ENCODE assay signal across 17 cellular contexts in the genomic region with DNA sequence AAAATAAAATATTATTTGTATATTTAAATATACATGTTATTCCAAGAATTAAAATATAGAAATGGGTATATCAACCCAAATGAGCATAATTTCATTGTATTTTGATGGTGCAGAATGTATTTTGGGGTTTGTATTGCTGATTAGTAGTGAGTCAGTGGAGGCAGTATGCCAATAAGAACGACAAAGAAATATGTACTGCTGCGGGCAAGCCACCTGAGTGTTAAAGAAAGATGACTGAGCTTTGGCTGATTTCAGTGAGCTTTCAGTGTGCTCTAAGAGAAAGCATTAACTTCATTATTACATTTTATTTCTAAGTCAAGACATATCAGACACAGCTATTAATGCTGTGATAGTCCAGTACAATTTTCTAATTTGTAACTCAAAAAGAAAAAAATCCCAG.
DNase-seq lines count a peak whose midpoint lies in the region; ATAC-seq, FAIRE-seq and TF ChIP-seq lines count a peak whose summit lies in the region.
"Had no signal": no experiment of that assay in that cellular context is flagged by ENCODE, and none has a peak within 500 bp of the region (broad histone marks: within the 10 kb centered on the region; RNA-seq: fewer than 3 reads in every experiment).

No MANE protein-coding gene starts in this region.

- no peaks in the 10 kb centered on the region for H3K9me3 ChIP-seq in PC-3 (ENCODE audit: low read length)
- H3K9me3 ChIP-seq: Caco-2, HAP-1 had no signal

- H3K27ac Mint-ChIP-seq in activated CD8-positive, alpha-beta T cell treated with anti-CD3 and anti-CD28 coated beads, Interleukin-2, amount 10 ng/mL, durations not matched to agents 7 days and 5 days: no peak overlapping the region
- H3K27ac Mint-ChIP-seq: CD4-positive, alpha-beta memory T cell; HFFc6 had no signal

- CTCF ChIA-PET in PC-3 (lab: Charles Lee): no interaction called here
- CTCF ChIA-PET in activated CD8-positive, alpha-beta T cell treated with anti-CD3 and anti-CD28 coated beads, Interleukin-2, amount 10 ng/mL, durations not matched to agents 7 days and 5 days (lab: Charles Lee): no interaction called here

- DNase-seq in PC-3: peak; percentile 55
- DNase-seq in astrocyte of the hippocampus (ENCODE audit: low read depth, low spot score): peak; percentile 19
- DNase-seq in bronchial epithelial cell (ENCODE audit: low read depth): peak; percentile 38
- DNase-seq in activated CD8-positive, alpha-beta T cell treated with anti-CD3 and anti-CD28 coated beads, Interleukin-2, amount 10 ng/mL, durations not matched to agents 7 days and 5 days: no peak
- DNase-seq in COLO829 (ENCODE audit: low spot score): no peak
- no peak for DNase-seq in head of caudate nucleus
- DNase-seq: C1 segment of cervical spinal cord; Caco-2; CD4-positive, alpha-beta memory T cell; DMS153; DND-41; GDM1; GOT3; HFFc6 had no signal

- TF ChIP-seq CTCF in PC-3 (conservative IDR thresholded peaks at IDR 0.05; ENCODE audit: low read depth, low read length) (no peak), bronchial epithelial cell (IDR thresholded peaks at IDR 0.05; ENCODE audit: insufficient read depth, low read length, severe bottlenecking) (no peak)

- POLR2A ChIA-PET in PC-3 (lab: Charles Lee; ENCODE audit: unreplicated experiment): interaction anchor here (0.7 kb wide), 1 partner anchor 97 kb away, joined by 9 read pairs; no protein-coding TSS in a partner anchor
- POLR2A ChIA-PET in activated CD8-positive, alpha-beta T cell treated with anti-CD3 and anti-CD28 coated beads, Interleukin-2, amount 10 ng/mL, durations not matched to agents 7 days and 5 days (lab: Charles Lee): no interaction called here

- H3K9me3 Mint-ChIP-seq in activated CD8-positive, alpha-beta T cell treated with anti-CD3 and anti-CD28 coated beads, Interleukin-2, amount 10 ng/mL, durations not matched to agents 7 days and 5 days (ENCODE audit: insufficient read depth): no peaks in the 10 kb centered on the region
- H3K9me3 Mint-ChIP-seq: HFFc6 had no signal

- H3K27me3 ChIP-seq in PC-3 (ENCODE audit: low read length) (no peaks in the 10 kb centered on the region), bronchial epithelial cell (ENCODE audit: control insufficient read depth, insufficient read depth, low read length) (no peaks in the 10 kb centered on the region)

- FAIRE-seq in bronchial epithelial cell (lab: Jason Lieb, UNC): no peak
- FAIRE-seq: GM12878, H54 had no signal

- no peaks in the 10 kb centered on the region for H3K36me3 Mint-ChIP-seq in activated CD8-positive, alpha-beta T cell treated with anti-CD3 and anti-CD28 coated beads, Interleukin-2, amount 10 ng/mL, durations not matched to agents 7 days and 5 days (ENCODE audit: low read depth)
- H3K36me3 Mint-ChIP-seq: CD4-positive, alpha-beta memory T cell had no signal

- no peaks in the 10 kb centered on the region for H4K20me1 ChIP-seq in PC-3 (ENCODE audit: low read length)

- intact Hi-C loops in PC-3 (cut with micrococcal nuclease): no loop called here
- intact Hi-C loops in head of caudate nucleus (cut with DNase I): no loop called here

- peaks cover 10% of the 10 kb centered on the region for H3K4me1 Mint-ChIP-seq in activated CD8-positive, alpha-beta T cell treated with anti-CD3 and anti-CD28 coated beads, Interleukin-2, amount 10 ng/mL, durations not matched to agents 7 days and 5 days (ENCODE audit: low read depth)

- no peaks in the 10 kb centered on the region for H3K79me2 ChIP-seq in PC-3 (ENCODE audit: low read length)

- no TSS peak for BruUV-seq in PC-3 (replicated peaks; lab: Mats Ljungman, UMichigan)

- H3K36me3 ChIP-seq in PC-3 (ENCODE audit: low read depth, low read length) (no peaks in the 10 kb centered on the region), bronchial epithelial cell (ENCODE audit: control insufficient read depth, insufficient read depth, low read length) (no peaks in the 10 kb centered on the region)
- H3K36me3 ChIP-seq: HAP-1 had no signal

- H3K4me3 ChIP-seq in PC-3 (ENCODE audit: low read length) (no peak overlapping the region), bronchial epithelial cell (ENCODE audit: low read depth, low read length) (no peak overlapping the region)
- H3K4me3 ChIP-seq: GM12878, HAP-1 had no signal

- peaks cover 20% of the 10 kb centered on the region for H3K27me3 Mint-ChIP-seq in activated CD8-positive, alpha-beta T cell treated with anti-CD3 and anti-CD28 coated beads, Interleukin-2, amount 10 ng/mL, durations not matched to agents 7 days and 5 days (ENCODE audit: low read depth)

- no peaks in the 10 kb centered on the region for H3F3A ChIP-seq in PC-3 (ENCODE audit: low read length, unreplicated experiment)

- H3K4me2 ChIP-seq in PC-3 (ENCODE audit: low read length): no peak overlapping the region

- H3K9ac ChIP-seq in PC-3 (ENCODE audit: low read length): no peak overlapping the region

- no peaks in the 10 kb centered on the region for H3K9me2 ChIP-seq in PC-3 (replicated peaks; ENCODE audit: low read length)

- no peak overlapping the region for H2AFZ ChIP-seq in PC-3 (ENCODE audit: low read length)

- peak; percentile 45 for ATAC-seq in PC-3
- no peak for ATAC-seq in activated CD8-positive, alpha-beta T cell treated with anti-CD3 and anti-CD28 coated beads, Interleukin-2, amount 10 ng/mL, durations not matched to agents 7 days and 5 days
- ATAC-seq: GM12878 had no signal

- no peaks in the 10 kb centered on the region for H3K4me1 ChIP-seq in PC-3 (ENCODE audit: insufficient read depth, low read length)
- H3K4me1 ChIP-seq: Caco-2, HAP-1 had no signal

- no peak overlapping the region for H3K4me3 Mint-ChIP-seq in activated CD8-positive, alpha-beta T cell treated with anti-CD3 and anti-CD28 coated beads, Interleukin-2, amount 10 ng/mL, durations not matched to agents 7 days and 5 days
- H3K4me3 Mint-ChIP-seq: CD4-positive, alpha-beta memory T cell; HFFc6 had no signal

- no peak overlapping the region for H3K27ac ChIP-seq in PC-3 (ENCODE audit: low read length)

Comparison
In these comparisons a context has a peak if more than half of its experiments do, and no peak if none do; other contexts are left out.
1. DNase-seq: peak in PC-3 (single experiment), astrocyte of the hippocampus (single experiment) and bronchial epithelial cell (single experiment); none in activated CD8-positive, alpha-beta T cell treated with anti-CD3 and anti-CD28 coated beads, Interleukin-2, amount 10 ng/mL, durations not matched to agents 7 days and 5 days (single experiment), COLO829 (single experiment) and head of caudate nucleus (0 of 42).